Comparison of ENCODE assay signal across 23 cellular contexts in genomic region chr20:6039766-6040165, GRCh38. TPM values are rescaled to one million over a fixed set of nuclear protein-coding genes. Genes with fewer than 3 reads are reported as not detected.
DNase-seq lines count a peak whose midpoint lies in the region; ATAC-seq and TF ChIP-seq lines count a peak whose summit lies in the region.
"Had no signal": no experiment of that assay in that cellular context is flagged by ENCODE, and none has a peak within 500 bp of the region (broad histone marks: within the 10 kb centered on the region; RNA-seq: fewer than 3 reads in every experiment).

No MANE protein-coding gene starts in this region.

- intact Hi-C loops in left ventricle myocardium inferior (cut with micrococcal nuclease): no loop called here
- intact Hi-C loops in heart left ventricle (cut with DNase I): no loop called here

- peaks cover 38% of the 10 kb centered on the region for H3K4me1 ChIP-seq in left ventricle myocardium inferior
- H3K4me1 ChIP-seq in heart left ventricle: peaks cover 0 to 38% (median 4%) of the 10 kb centered on the region in 12 donors
- H3K4me1 ChIP-seq: A549, BE2C had no signal

- H3K27ac ChIP-seq in left ventricle myocardium inferior (replicated peaks) (peak overlapping the region; percentile 2), heart left ventricle (no peak overlapping the region), SK-N-MC (peak overlapping the region; percentile 87)
- H3K27ac ChIP-seq: A549; BLaER1 treated with 17β-estradiol and CSF1 and Interleukin-3, amounts not matched to agents 10 nM and 100 nM; GM23248 had no signal

- peaks cover 4% of the 10 kb centered on the region for H3K27me3 Mint-ChIP-seq in nephron progenitor cell (ENCODE audit: low read depth, poor library complexity)
- H3K27me3 Mint-ChIP-seq: CD4-positive, alpha-beta T cell; CD8-positive, alpha-beta memory T cell had no signal

- H3K9ac ChIP-seq in SK-N-MC (ENCODE audit: insufficient read length): no peak overlapping the region
- H3K9ac ChIP-seq: BLaER1 treated with 17β-estradiol and CSF1 and Interleukin-3, amounts not matched to agents 10 nM and 100 nM; GM23248 had no signal

- no peaks in the 10 kb centered on the region for H3K27me3 ChIP-seq in left ventricle myocardium inferior (ENCODE audit: low read depth)
- no peaks in the 10 kb centered on the region for H3K27me3 ChIP-seq in heart left ventricle
- H3K27me3 ChIP-seq: BE2C; BLaER1 treated with 17β-estradiol and CSF1 and Interleukin-3, amounts not matched to agents 10 nM and 100 nM had no signal

- DNase-seq in left ventricle myocardium inferior: no peak
- DNase-seq in heart left ventricle: no peak
- DNase-seq in SK-N-MC (ENCODE audit: low read depth, low spot score): peak; percentile 90
- no peak for DNase-seq in nephron progenitor cell
- no peak for DNase-seq in NCI-H82 treated with DMSO at 0.1 percent for 48 hours (lab: John Stamatoyannopoulos, UW; ENCODE audit: unreplicated experiment)
- DNase-seq: 8988T; ACHN; AML-193; BE2C; Calu3; CD4-positive, alpha-beta T cell; CD8-positive, alpha-beta memory T cell; DMS53; DMS79 treated with DMSO at 0.1 percent for 48 hours; GF-D8; GM23248; H7; HCEC 1CT had no signal

- no peak for ATAC-seq in heart left ventricle
- no peak for ATAC-seq in GM21528 (IDR thresholded peaks at IDR 0.05; ENCODE audit: low FRiP score, unreplicated experiment)
- ATAC-seq: A549 had no signal

- H3K4me3 ChIP-seq in left ventricle myocardium inferior (no peak overlapping the region), heart left ventricle (no peak overlapping the region), SK-N-MC (peak overlapping the region; percentile 54)
- H3K4me3 ChIP-seq: A549; BLaER1 treated with 17β-estradiol and CSF1 and Interleukin-3, amounts not matched to agents 10 nM and 100 nM; GM23248 had no signal

- no peaks in the 10 kb centered on the region for H3K9me3 Mint-ChIP-seq in nephron progenitor cell
- H3K9me3 Mint-ChIP-seq: CD4-positive, alpha-beta T cell; CD8-positive, alpha-beta memory T cell had no signal

- TF ChIP-seq CTCF in left ventricle myocardium inferior (IDR thresholded peaks at IDR 0.05; ENCODE audit: borderline replicate concordance) (no peak), heart left ventricle (IDR thresholded peaks at IDR 0.05) (no peak), nephron progenitor cell (IDR thresholded peaks at IDR 0.05) (no peak)

- peaks cover 69% of the 10 kb centered on the region for H3K36me3 ChIP-seq in left ventricle myocardium inferior
- peaks cover 0 to 75% (median 64%) of the 10 kb centered on the region in 9 donors for H3K36me3 ChIP-seq in heart left ventricle
- peaks cover 49% of the 10 kb centered on the region for H3K36me3 ChIP-seq in SK-N-MC (ENCODE audit: insufficient read depth, low read length)

- WGBS in heart left ventricle, 4 donors: 73 to 81% (median 78%) methylated on average over 5 of the region's 5 CpGs

- H3K27ac Mint-ChIP-seq in nephron progenitor cell: peak overlapping the region; percentile 90
- H3K27ac Mint-ChIP-seq: CD14-positive monocyte; CD4-positive, alpha-beta T cell had no signal

- H3K4me3 Mint-ChIP-seq in nephron progenitor cell: no peak overlapping the region
- H3K4me3 Mint-ChIP-seq: CD14-positive monocyte; CD4-positive, alpha-beta T cell had no signal

- H3K4me1 Mint-ChIP-seq in nephron progenitor cell: no peaks in the 10 kb centered on the region
- H3K4me1 Mint-ChIP-seq: CD14-positive monocyte had no signal

- H3K9me3 ChIP-seq in left ventricle myocardium inferior (replicated peaks) (no peaks in the 10 kb centered on the region), heart left ventricle (no peaks in the 10 kb centered on the region), SK-N-MC (ENCODE audit: low read depth, low read length) (no peaks in the 10 kb centered on the region)
- H3K9me3 ChIP-seq: A549, BE2C had no signal

- TF ChIP-seq POLR2A in heart left ventricle (IDR thresholded peaks at IDR 0.05): no peak

- H3K36me3 Mint-ChIP-seq in nephron progenitor cell (ENCODE audit: low read depth): peaks cover 68% of the 10 kb centered on the region

RNA-seq across cellular contexts. Expression of gene LRRN4, which starts 14.1 kb away (rescaled TPM):
- total RNA-seq in left ventricle myocardium inferior (0.08 TPM), heart left ventricle (10 to 100 TPM in 1 of 9 donors, under 1 TPM in 6, not detected in 2; 0.12 to 18.7 (median 0.17) TPM)
- not detected for polyA plus RNA-seq in heart left ventricle
- total RNA-seq: CD8-positive, alpha-beta memory T cell; G401; GM23248 had no signal
- polyA plus RNA-seq: A549; CD14-positive monocyte; CD8-positive, alpha-beta memory T cell; GM23248 had no signal

RNA-seq across cellular contexts. Expression of gene CRLS1, which starts 33.8 kb away (rescaled TPM):
- total RNA-seq in left ventricle myocardium inferior (87.3 TPM), heart left ventricle (100 to 1,000 TPM in 2 of 9 donors, 10 to 100 TPM in 7; 44.4 to 106 (median 91.3) TPM)
- 100 to 1,000 TPM in 1 of 2 donors, 10 to 100 TPM in 1; 66.6 to 119 TPM for polyA plus RNA-seq in heart left ventricle

Comparison
In these comparisons a context has a peak if more than half of its experiments do, and no peak if none do; other contexts are left out.
1. H3K27ac ChIP-seq: peak in left ventricle myocardium inferior (single experiment) and SK-N-MC (single experiment); none in heart left ventricle (0 of 12).